8 cellular contexts compared by ENCODE assay signal in genomic region chr17:38322156-38322779, GRCh38. TPM values are rescaled to one million over a fixed set of nuclear protein-coding genes. Genes with fewer than 3 reads are reported as not detected.
DNase-seq lines count a peak whose midpoint lies in the region; TF ChIP-seq lines count a peak whose summit lies in the region.

No MANE protein-coding gene starts in this region.

- no peaks in the 10 kb centered on the region for H3K9me2 ChIP-seq in PC-9 (ENCODE audit: insufficient read depth)

- POLR2A ChIA-PET in PC-9 (lab: Charles Lee; ENCODE audit: unreplicated experiment) = interaction anchor here (0.5 to 0.7 kb wide), 3 partner anchors 13 to 624 kb away, joined by 3 to 9 read pairs (median 3); no protein-coding TSS in a partner anchor

- TF ChIP-seq CTCF in GM13977 (IDR thresholded peaks at IDR 0.05; ENCODE audit: extremely low read depth, insufficient read depth, missing control alignments) (peak; percentile 76), PC-9 (conservative IDR thresholded peaks at IDR 0.05) (peak; percentile 67), fibroblast of villous mesenchyme (IDR thresholded peaks at IDR 0.05; ENCODE audit: insufficient read depth, low read depth, low read length) (peak; percentile 66), vagina (IDR thresholded peaks at IDR 0.05) (peak in 2 of 3 experiments; percentile 23 to 59)

- in situ Hi-C loops in GM13977 (cut with MboI; ENCODE audit: low pct_unique_long_range_greater_than_20kb, low sequenced_read_pairs, unreplicated experiment) = no loop called here

- no peak overlapping the region for H2BK5ac ChIP-seq in trophoblast cell (ENCODE audit: low read depth, low read length, poor library complexity)

- H3K4me3 ChIP-seq in PC-9 = no peak overlapping the region
- H3K4me3 ChIP-seq in fibroblast of villous mesenchyme (ENCODE audit: low read depth, low read length) = no peak overlapping the region
- H3K4me3 ChIP-seq in trophoblast cell (ENCODE audit: low read depth, low read length) = no peak overlapping the region
- H3K4me3 ChIP-seq in vagina = no peak overlapping the region

- H3K9me3 ChIP-seq in PC-9 (ENCODE audit: insufficient read depth, low read depth) (no peaks in the 10 kb centered on the region), trophoblast cell (ENCODE audit: insufficient read depth, low read depth, low read length) (no peaks in the 10 kb centered on the region), vagina (no peaks in the 10 kb centered on the region)

- WGBS in trophoblast cell (ENCODE audit: extremely low coverage, insufficient coverage, insufficient read length) = no CpG with 5 or more reads among the region's 8 CpGs

- H3K79me2 ChIP-seq in PC-9 (ENCODE audit: low read depth) = no peaks in the 10 kb centered on the region
- H3K79me2 ChIP-seq in trophoblast cell (ENCODE audit: control insufficient read depth, insufficient read depth, low read length, poor library complexity) = no peaks in the 10 kb centered on the region

- H2AK5ac ChIP-seq in trophoblast cell (ENCODE audit: low read length) = no peak overlapping the region

- no peak overlapping the region for H2BK12ac ChIP-seq in trophoblast cell (ENCODE audit: low read length)

- H3K4me2 ChIP-seq in PC-9 = no peak overlapping the region
- no peak overlapping the region for H3K4me2 ChIP-seq in trophoblast cell (ENCODE audit: low read length)

- no peak for TF ChIP-seq POLR2A in vagina (IDR thresholded peaks at IDR 0.05)

- H3K23ac ChIP-seq in trophoblast cell (ENCODE audit: low read length) = no peak overlapping the region

- peak; percentile 76 for DNase-seq in AG08396 (ENCODE audit: low spot score)
- peak; percentile 84 for DNase-seq in GM13977 (ENCODE audit: low spot score)
- peak in 1 of 2 experiments; percentile 49 for DNase-seq in PC-9
- DNase-seq in activated T-helper 1 cell treated with Interleukin-2 at 50 U/mL for 16 hours (ENCODE audit: low read depth) = peak; percentile 47
- peak; percentile 48 for DNase-seq in fibroblast of villous mesenchyme (ENCODE audit: low read depth)
- DNase-seq in trophoblast cell = peak; percentile 38 to 77
- DNase-seq in vagina (ENCODE audit: extremely low spot score in 2 of 2) = no peak
- no peak for DNase-seq in NCI-H524 treated with DMSO at 0.1 percent for 48 hours (lab: John Stamatoyannopoulos, UW)

- intact Hi-C loops in PC-9 (cut with micrococcal nuclease; ENCODE audit: unreplicated experiment) = no loop called here
- intact Hi-C loops in vagina (cut with DNase I) = no loop called here

- H4K12ac ChIP-seq in trophoblast cell (ENCODE audit: low read depth, low read length) = no peak overlapping the region

- H3F3A ChIP-seq in PC-9 (ENCODE audit: insufficient read depth, low read depth) = peaks cover 20% of the 10 kb centered on the region

- H3K27me3 ChIP-seq in PC-9 (ENCODE audit: insufficient read depth, low read depth) (no peaks in the 10 kb centered on the region), trophoblast cell (ENCODE audit: insufficient read depth, low read length) (no peaks in the 10 kb centered on the region), vagina (no peaks in the 10 kb centered on the region)

- H3K4me1 ChIP-seq in PC-9 (replicated peaks; ENCODE audit: insufficient read depth) (peaks cover 20% of the 10 kb centered on the region), trophoblast cell (ENCODE audit: control insufficient read depth in 1 of 2, insufficient read depth in 2 of 2, low read length in 2 of 2) (peaks cover 10 to 22% of the 10 kb centered on the region in 2 experiments), vagina (no peaks in the 10 kb centered on the region)

- no peak overlapping the region for H2AFZ ChIP-seq in PC-9
- H2AFZ ChIP-seq in trophoblast cell (ENCODE audit: insufficient read depth, low read length, poor library complexity) = no peak overlapping the region

- no peak overlapping the region for H3K14ac ChIP-seq in trophoblast cell (ENCODE audit: low read length)

- no peak overlapping the region for H4K8ac ChIP-seq in trophoblast cell (ENCODE audit: low read depth, low read length)

- H3K36me3 ChIP-seq in PC-9 (ENCODE audit: low read depth) (peaks cover 9% of the 10 kb centered on the region), trophoblast cell (ENCODE audit: control insufficient read depth in 1 of 2, insufficient read depth in 2 of 2, low read length in 2 of 2) (peaks cover 6 to 17% of the 10 kb centered on the region in 2 experiments), vagina (peaks cover 0 to 13% of the 10 kb centered on the region in 2 donors)

- no peak overlapping the region for H3K18ac ChIP-seq in trophoblast cell (ENCODE audit: low read length)

- H4K20me1 ChIP-seq in PC-9 (ENCODE audit: insufficient read depth) = no peaks in the 10 kb centered on the region

- no TSS peak for BruUV-seq in PC-9 (replicated peaks; lab: Mats Ljungman, UMichigan)

- H3K79me1 ChIP-seq in trophoblast cell (ENCODE audit: low read length) = no peaks in the 10 kb centered on the region

- H3K27ac ChIP-seq in PC-9 (no peak overlapping the region), trophoblast cell (ENCODE audit: low read depth, low read length) (no peak overlapping the region), vagina (no peak overlapping the region)

- H4K91ac ChIP-seq in trophoblast cell (ENCODE audit: low read depth, low read length) = no peak overlapping the region

- H2BK120ac ChIP-seq in trophoblast cell (ENCODE audit: insufficient read depth, low read length, poor library complexity) = no peak overlapping the region

- no peak overlapping the region for H3K9ac ChIP-seq in trophoblast cell (ENCODE audit: low read length)

- H3K4ac ChIP-seq in trophoblast cell (ENCODE audit: low read depth, low read length) = no peak overlapping the region

- CTCF ChIA-PET in PC-9 (lab: Charles Lee) = interaction anchor here (0.5 to 1.0 kb wide), 4 partner anchors 9 to 283 kb away, joined by 3 to 9 read pairs (median 4); no protein-coding TSS in a partner anchor

RNA-seq across cellular contexts. Expression of gene GPR179, which starts 21.5 kb away (rescaled TPM):
- 0.57 and 0.58 TPM in 2 replicates for total RNA-seq in PC-9 (2021)
- under 0.01 TPM in 1 of 2 replicates, not detected in the other for total RNA-seq in fibroblast of villous mesenchyme
- under 0.01 TPM in 2 replicates for polyA plus RNA-seq in trophoblast cell (2013)
- not detected for total RNA-seq in vagina

RNA-seq across cellular contexts. Expression of gene MRPL45, which starts 25.3 kb away (rescaled TPM):
- total RNA-seq in PC-9 (2021) (50.6 and 56.2 TPM in 2 replicates), fibroblast of villous mesenchyme (28.0 and 30.2 TPM in 2 replicates), vagina (22.1 TPM)
- 51.6 and 53.7 TPM in 2 replicates for polyA plus RNA-seq in trophoblast cell (2013)

RNA-seq across cellular contexts. Expression of gene SOCS7, which starts 29.4 kb away (rescaled TPM):
- total RNA-seq in PC-9 (2021) = 14.2 and 19.6 TPM in 2 replicates
- 11.2 and 13.9 TPM in 2 replicates for total RNA-seq in fibroblast of villous mesenchyme
- polyA plus RNA-seq in trophoblast cell (2013) = 8.9 and 9.3 TPM in 2 replicates
- 14.7 TPM for total RNA-seq in vagina

Comparison
In these comparisons a context has a peak if more than half of its experiments do, and no peak if none do; other contexts are left out.
1. DNase-seq: peak in AG08396 (single experiment), GM13977 (single experiment), activated T-helper 1 cell treated with Interleukin-2 at 50 U/mL for 16 hours (single experiment), fibroblast of villous mesenchyme (single experiment) and trophoblast cell (2 of 2); none in vagina (0 of 2) and NCI-H524 treated with DMSO at 0.1 percent for 48 hours (single experiment).
2. Peak in every context shown above with its lines, with median percentiles within 50 percentile points of each other: CTCF ChIP-seq.